In genomic region chrX:123803331-123803983, GRCh38 we compare ENCODE assay signal across 8 cellular contexts. TPM values are rescaled to one million over a fixed set of nuclear protein-coding genes. Genes with fewer than 3 reads are reported as not detected.
DNase-seq lines count a peak whose midpoint lies in the region; ATAC-seq and TF ChIP-seq lines count a peak whose summit lies in the region.

No MANE protein-coding gene starts in this region.

- H3K4me1 Mint-ChIP-seq in activated CD4-positive, alpha-beta memory T cell treated with anti-CD3 and anti-CD28 coated beads, Interleukin-2, amount 10 ng/mL, durations not matched to agents 7 days and 5 days: peaks cover 6% of the 10 kb centered on the region
- H3K4me1 Mint-ChIP-seq in immature natural killer cell: no peaks in the 10 kb centered on the region

- peak; percentile 52 for ATAC-seq in HG03066 (IDR thresholded peaks at IDR 0.05; ENCODE audit: low read depth, unreplicated experiment)
- ATAC-seq in aorta (ENCODE audit: low FRiP score): peak; percentile 55

- H3K4me3 Mint-ChIP-seq in activated CD4-positive, alpha-beta memory T cell treated with anti-CD3 and anti-CD28 coated beads, Interleukin-2, amount 10 ng/mL, durations not matched to agents 7 days and 5 days: no peak overlapping the region
- no peak overlapping the region for H3K4me3 Mint-ChIP-seq in immature natural killer cell

- H3K27me3 Mint-ChIP-seq in activated CD4-positive, alpha-beta memory T cell treated with anti-CD3 and anti-CD28 coated beads, Interleukin-2, amount 10 ng/mL, durations not matched to agents 7 days and 5 days: no peaks in the 10 kb centered on the region
- H3K27me3 Mint-ChIP-seq in immature natural killer cell (ENCODE audit: low read depth in 3 of 3): peaks cover 0 to 1% (median 1%) of the 10 kb centered on the region in 3 donors

- CTCF ChIA-PET in activated CD4-positive, alpha-beta memory T cell treated with anti-CD3 and anti-CD28 coated beads, Interleukin-2, amount 10 ng/mL, durations not matched to agents 7 days and 5 days (lab: Charles Lee): interaction anchor here (0.5 kb wide), 1 partner anchor 59 kb away, joined by 3 read pairs; no protein-coding TSS in a partner anchor

- no peaks in the 10 kb centered on the region for H3K9me3 ChIP-seq in left ventricle myocardium inferior (replicated peaks)
- H3K9me3 ChIP-seq in aorta (ENCODE audit: control insufficient read depth, low read length): no peaks in the 10 kb centered on the region

- H3K4me3 ChIP-seq in left ventricle myocardium inferior: no peak overlapping the region
- H3K4me3 ChIP-seq in aorta (ENCODE audit: low read length in 2 of 2): no peak overlapping the region

- 20 to 39% methylated on average over 4 of the region's 4 CpGs for WGBS in aorta, 2 donors

- H3K27me3 ChIP-seq in left ventricle myocardium inferior (ENCODE audit: low read depth) (no peaks in the 10 kb centered on the region), aorta (ENCODE audit: control insufficient read depth in 1 of 2, insufficient read depth in 2 of 2, low read length in 1 of 2) (no peaks in the 10 kb centered on the region)

- no peak for TF ChIP-seq CTCF in left ventricle myocardium inferior (IDR thresholded peaks at IDR 0.05; ENCODE audit: borderline replicate concordance)

- H3K9me3 Mint-ChIP-seq in activated CD4-positive, alpha-beta memory T cell treated with anti-CD3 and anti-CD28 coated beads, Interleukin-2, amount 10 ng/mL, durations not matched to agents 7 days and 5 days: no peaks in the 10 kb centered on the region
- H3K9me3 Mint-ChIP-seq in immature natural killer cell: no peaks in the 10 kb centered on the region

- H3K36me3 ChIP-seq in left ventricle myocardium inferior (no peaks in the 10 kb centered on the region), aorta (ENCODE audit: control insufficient read depth in 1 of 2, insufficient read depth in 2 of 2, low read length in 1 of 2) (no peaks in the 10 kb centered on the region)

- H3K27ac ChIP-seq in left ventricle myocardium inferior (replicated peaks): peak overlapping the region; percentile 69
- no peak overlapping the region for H3K27ac ChIP-seq in aorta (ENCODE audit: low read depth in 1 of 2, low read length in 2 of 2)

- no peaks in the 10 kb centered on the region for H3K36me3 Mint-ChIP-seq in activated CD4-positive, alpha-beta memory T cell treated with anti-CD3 and anti-CD28 coated beads, Interleukin-2, amount 10 ng/mL, durations not matched to agents 7 days and 5 days (ENCODE audit: low read depth)
- no peaks in the 10 kb centered on the region for H3K36me3 Mint-ChIP-seq in immature natural killer cell

- POLR2A ChIA-PET in activated CD4-positive, alpha-beta memory T cell treated with anti-CD3 and anti-CD28 coated beads, Interleukin-2, amount 10 ng/mL, durations not matched to agents 7 days and 5 days (lab: Charles Lee): no interaction called here

- intact Hi-C loops in left ventricle myocardium inferior (cut with micrococcal nuclease) (no loop called here), aorta (cut with DNase I) (no loop called here)

- DNase-seq in A172 (ENCODE audit: low spot score): peak; percentile 70
- DNase-seq in GM04504 (ENCODE audit: low read depth): peak; percentile 33
- DNase-seq in NCI-H2196 treated with DMSO at 0.1 percent for 48 hours (lab: John Stamatoyannopoulos, UW; ENCODE audit: unreplicated experiment): peak; percentile 78
- peak; percentile 17 for DNase-seq in activated CD4-positive, alpha-beta memory T cell treated with anti-CD3 and anti-CD28 coated beads, Interleukin-2, amount 10 ng/mL, durations not matched to agents 7 days and 5 days
- DNase-seq in left ventricle myocardium inferior: no peak
- DNase-seq in aorta: no peak
- no peak for DNase-seq in immature natural killer cell

- no peak overlapping the region for H3K27ac Mint-ChIP-seq in activated CD4-positive, alpha-beta memory T cell treated with anti-CD3 and anti-CD28 coated beads, Interleukin-2, amount 10 ng/mL, durations not matched to agents 7 days and 5 days
- H3K27ac Mint-ChIP-seq in immature natural killer cell: peak overlapping the region in 1 of 6 donors; percentile 46

- H3K4me1 ChIP-seq in left ventricle myocardium inferior (peaks cover 11% of the 10 kb centered on the region), aorta (ENCODE audit: control insufficient read depth in 1 of 2, insufficient read depth in 2 of 2, low read length in 2 of 2) (no peaks in the 10 kb centered on the region)

RNA-seq across cellular contexts. Expression of gene XIAP, which starts 56.4 kb away (rescaled TPM):
- total RNA-seq in A172 (2014; rRNA removed; shearing (Covaris generic)): 13.3 and 13.8 TPM in 2 replicates
- 10 to 100 TPM; 47.6 to 53.3 TPM for total RNA-seq in activated CD4-positive, alpha-beta memory T cell treated with anti-CD3 and anti-CD28 coated beads, Interleukin-2, amount 10 ng/mL, durations not matched to agents 7 days and 5 days
- total RNA-seq in left ventricle myocardium inferior (24.9 TPM), aorta (10 to 100 TPM; 50.4 to 50.7 TPM)
- polyA plus RNA-seq in aorta (1 to 10 TPM; 4.9 to 7.5 TPM), immature natural killer cell (10 to 100 TPM in 1 of 3 donors, 1 to 10 TPM in 2; 1.1 to 14.4 (median 6.3) TPM)

Comparison
In these comparisons a context has a peak if more than half of its experiments do, and no peak if none do; other contexts are left out.
1. DNase-seq: peak in A172 (single experiment), GM04504 (single experiment), NCI-H2196 treated with DMSO at 0.1 percent for 48 hours (single experiment) and activated CD4-positive, alpha-beta memory T cell treated with anti-CD3 and anti-CD28 coated beads, Interleukin-2, amount 10 ng/mL, durations not matched to agents 7 days and 5 days (single experiment); none in left ventricle myocardium inferior (single experiment), aorta (0 of 2) and immature natural killer cell (0 of 3).